Comparison of ENCODE assay signal across 9 cellular contexts in the genomic region with DNA sequence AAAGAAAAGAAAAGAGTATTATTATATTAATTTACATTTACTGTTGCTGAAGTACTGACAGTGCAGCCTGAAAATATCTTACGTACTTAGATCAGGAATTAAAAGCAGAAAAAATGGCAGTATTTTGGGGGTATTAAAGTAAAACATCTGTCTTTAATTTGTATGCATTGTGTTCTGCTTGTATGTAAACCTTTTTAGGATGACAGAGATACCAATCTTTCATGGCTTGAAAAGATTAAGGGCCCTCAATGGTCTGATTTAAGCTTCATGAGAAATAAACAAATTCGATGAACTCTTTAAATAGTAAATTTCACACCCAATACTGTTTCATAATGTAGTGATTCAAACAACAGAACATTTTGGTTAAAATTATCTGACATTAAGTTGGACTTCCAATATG.
"Had no signal": no experiment of that assay in that cellular context is flagged by ENCODE, and none has a peak within 500 bp of the region (broad histone marks: within the 10 kb centered on the region; RNA-seq: fewer than 3 reads in every experiment).

No MANE protein-coding gene starts in this region.

- H3K27ac Mint-ChIP-seq: HFFc6 had no signal

- H2AFZ ChIP-seq: GM23248 had no signal

- H3K4me3 ChIP-seq: GM23248, HAP-1 had no signal

- H3K4me3 Mint-ChIP-seq: HFFc6, IgD-negative memory B cell had no signal

- H3K27me3 Mint-ChIP-seq: IgD-negative memory B cell had no signal

- H3K4me1 ChIP-seq: HAP-1 had no signal

- H3K9ac ChIP-seq: GM23248 had no signal

- DNase-seq: GM23248, GOT3, H7, HFFc6 had no signal

- H3K9me3 ChIP-seq: HAP-1 had no signal

- H3K27ac ChIP-seq: GM23248, HL-60 had no signal

- H3K9me3 Mint-ChIP-seq: HFFc6, IgD-negative memory B cell had no signal

- ATAC-seq: HCT116, HepG2 had no signal
